ENCODE assay signal across 19 cellular contexts in the genomic region with DNA sequence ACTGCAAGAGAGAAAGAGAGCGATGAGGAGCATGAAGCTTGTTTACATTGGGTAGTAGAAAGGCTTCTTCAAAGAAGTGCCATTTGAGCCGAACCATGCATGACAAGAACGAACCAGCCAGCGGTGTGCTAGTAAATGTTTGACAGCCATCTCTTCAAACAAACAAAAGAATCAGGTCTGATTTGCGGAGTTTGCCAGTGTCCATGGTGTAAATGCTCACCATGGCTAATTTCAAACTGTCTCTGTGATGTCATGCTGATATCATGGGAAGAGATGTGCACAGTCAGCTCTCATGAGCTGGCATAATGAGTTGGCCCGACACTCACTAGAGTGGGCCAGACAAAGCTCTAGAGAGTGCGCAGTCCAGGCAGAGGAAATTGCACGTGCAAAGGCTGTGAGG.
"Had no signal": no experiment of that assay in that cellular context is flagged by ENCODE, and none has a peak within 500 bp of the region (broad histone marks: within the 10 kb centered on the region; RNA-seq: fewer than 3 reads in every experiment).

No MANE protein-coding gene starts in this region.

- ATAC-seq: effector memory CD8-positive, alpha-beta T cell; left colon; naive thymus-derived CD4-positive, alpha-beta T cell; stimulated activated naive CD8-positive, alpha-beta T cell treated with anti-CD3 and anti-CD28 coated beads, Interleukin-15, amount 100 ng/mL, for 72 hours had no signal

- H3K4me3 ChIP-seq: testis had no signal

- H3K9me3 ChIP-seq: testis had no signal

- H3K4me3 Mint-ChIP-seq: activated naive CD8-positive, alpha-beta T cell; dendritic cell treated with granulocyte-macrophage colony-stimulating factor and Interleukin-4, amounts not matched to agents 40 ng/mL and 50 ng/mL, for 4 days; effector memory CD8-positive, alpha-beta T cell; naive thymus-derived CD4-positive, alpha-beta T cell; stimulated activated naive CD8-positive, alpha-beta T cell treated with anti-CD3 and anti-CD28 coated beads, Interleukin-15, amount 100 ng/mL, for 72 hours; T-helper 2 cell treated with Interferon-gamma antibody and Interleukin-4, amounts not matched to agents 5 μg/mL and 100 μg/mL, for 36 hours had no signal

- H3K27ac Mint-ChIP-seq: activated naive CD8-positive, alpha-beta T cell; dendritic cell treated with granulocyte-macrophage colony-stimulating factor and Interleukin-4, amounts not matched to agents 40 ng/mL and 50 ng/mL, for 4 days; effector memory CD8-positive, alpha-beta T cell; naive thymus-derived CD4-positive, alpha-beta T cell; T-helper 2 cell treated with Interferon-gamma antibody and Interleukin-4, amounts not matched to agents 5 μg/mL and 100 μg/mL, for 36 hours had no signal

- H3K36me3 Mint-ChIP-seq: activated naive CD8-positive, alpha-beta T cell; naive thymus-derived CD4-positive, alpha-beta T cell had no signal

- H3K9me3 Mint-ChIP-seq: effector memory CD8-positive, alpha-beta T cell had no signal

- H3K36me3 ChIP-seq: brain microvascular endothelial cell had no signal

- H3K27me3 ChIP-seq: brain microvascular endothelial cell, testis had no signal

- DNase-seq: activated CD4-positive, alpha-beta T cell treated with anti-CD3 and anti-CD28 coated beads, Interleukin-2, amount 50 U/mL, for 48 hours; activated CD4-positive, CD25-positive, alpha-beta regulatory T cell treated with anti-CD3 and anti-CD28 coated beads, Interleukin-2, amount 50 U/mL, for 72 hours; activated gamma-delta T cell; activated T-cell treated with anti-CD3 and anti-CD28 coated beads, Interleukin-2, amount 50 U/mL, for 48 hours; amygdala; brain microvascular endothelial cell; cerebellar nuclear complex; effector memory CD8-positive, alpha-beta T cell; left colon; mammary epithelial cell; naive thymus-derived CD4-positive, alpha-beta T cell; nucleus accumbens; stimulated activated CD4-positive, alpha-beta T cell treated with anti-CD3 and anti-CD28 coated beads, Interleukin-4, amount 100 ng/mL, for 1 hour; stimulated activated CD8-positive, alpha-beta memory T cell treated with anti-CD3 and anti-CD28 coated beads, Interleukin-4, amount 100 ng/mL, for 48 hours; stimulated activated naive CD8-positive, alpha-beta T cell treated with anti-CD3 and anti-CD28 coated beads, Interleukin-15, amount 100 ng/mL, for 72 hours; testis had no signal

- H3K27ac ChIP-seq: brain microvascular endothelial cell, testis had no signal
